8 cellular contexts compared by ENCODE assay signal in the genomic region with DNA sequence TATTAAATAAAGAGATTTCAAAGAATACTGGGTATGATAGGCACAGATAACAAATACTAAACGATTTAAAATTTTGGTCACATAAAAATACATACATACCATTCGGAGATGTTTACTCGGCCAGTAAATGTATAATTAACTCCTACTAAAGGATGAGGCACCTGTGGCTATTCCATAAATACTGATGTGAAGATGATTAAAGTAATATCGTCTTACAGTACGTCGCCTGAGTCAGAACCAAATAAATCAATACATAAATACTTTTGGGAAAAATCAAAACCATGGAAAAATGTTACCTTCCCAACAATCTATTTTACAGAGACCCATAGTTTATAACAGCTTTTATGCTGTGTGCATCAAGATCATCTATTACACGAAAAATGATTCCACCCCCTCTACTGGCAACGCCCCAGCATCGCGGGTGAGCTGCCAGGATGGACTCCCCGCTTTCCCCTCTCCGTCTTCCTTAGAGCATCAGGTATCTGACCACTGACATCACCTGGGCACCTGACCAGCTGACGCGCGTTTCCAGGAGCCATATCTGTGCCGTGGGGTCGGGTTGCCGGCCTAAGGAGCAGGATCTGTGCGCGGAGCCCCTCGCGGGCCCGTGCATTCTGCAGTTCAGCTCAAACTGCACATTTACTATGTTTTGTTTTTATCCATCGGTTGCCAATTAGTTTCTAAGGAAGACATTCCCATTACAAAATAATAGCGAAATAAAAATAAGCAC.
A peak's percentile ranks its signal among the peaks of the same experiment; 100 is the strongest.
DNase-seq lines count a peak whose midpoint lies in the region; ATAC-seq, FAIRE-seq and TF ChIP-seq lines count a peak whose summit lies in the region.

No MANE protein-coding gene starts in this region.

- TF ChIP-seq CTCF in WI38 (IDR thresholded peaks at IDR 0.05; ENCODE audit: low read depth, low read length) = peak; percentile 50
- peak; percentile 54 for TF ChIP-seq CTCF in cardiac fibroblast (IDR thresholded peaks at IDR 0.05; ENCODE audit: low read depth, low read length)

- ATAC-seq in GM18858 (IDR thresholded peaks at IDR 0.05; ENCODE audit: unreplicated experiment) (peak; percentile 53), HG03108 (IDR thresholded peaks at IDR 0.05; ENCODE audit: unreplicated experiment) (peak; percentile 51)

- in situ Hi-C loops in ACHN (cut with HindIII; ENCODE audit: low pct_ligation_motif_present, low pct_unique_long_range_greater_than_20kb, low sequenced_read_pairs) = no loop called here

- DNase-seq in ACHN = peak; percentile 79
- DNase-seq in NCI-H2171 treated with DMSO at 0.1 percent for 48 hours (lab: John Stamatoyannopoulos, UW) = peak; percentile 85
- peak; percentile 61 to 62 for DNase-seq in cardiac fibroblast (ENCODE audit: low read depth in 2 of 2)
- DNase-seq in stimulated activated CD4-positive, alpha-beta T cell treated with anti-CD3 and anti-CD28 coated beads, Interleukin-15, amount 100 ng/mL, for 24 hours = peak; percentile 75

- peak; percentile 100 for FAIRE-seq in islet of Langerhans (lab: Jason Lieb, UNC)

- H3K4me3 ChIP-seq in WI38 (ENCODE audit: low read depth, low read length) = peak overlapping the region; percentile 78
- H3K4me3 ChIP-seq in cardiac fibroblast (replicated peaks in 1 of 2; ENCODE audit: low read depth in 2 of 2, low read length in 2 of 2) = peak overlapping the region; percentile 71 to 72

Comparison
In these comparisons a context has a peak if more than half of its experiments do, and no peak if none do; other contexts are left out.
1. Peak in every context shown above with its lines: DNase-seq, ATAC-seq and H3K4me3 ChIP-seq.